Comparison of ENCODE assay signal across 8 cellular contexts in genomic region chr1:55337801-55338447, GRCh38.
DNase-seq lines count a peak whose midpoint lies in the region; ATAC-seq, FAIRE-seq and TF ChIP-seq lines count a peak whose summit lies in the region.

No MANE protein-coding gene starts in this region.

- peak; percentile 72 for DNase-seq in activated CD4-positive, alpha-beta T cell treated with anti-CD3 and anti-CD28 coated beads, Interleukin-2, amount 10 ng/mL, durations not matched to agents 24 days and 14 days
- no peak for DNase-seq in activated CD4-positive, alpha-beta T cell treated with anti-CD3 and anti-CD28 coated beads, Interleukin-2, amount 50 U/mL, for 1 hour
- DNase-seq in NCI-H1694 (lab: John Stamatoyannopoulos, UW) (peak; percentile 38), WTC11 (ENCODE audit: low spot score) (peak; percentile 19), cortex of kidney (lab: John Stamatoyannopoulos, UW) (no peak)

- CTCF ChIA-PET in WTC11 (lab: Charles Lee) = interaction anchor here (0.6 to 2.0 kb wide), 40 partner anchors 8 to 1372 kb away, joined by 3 to 26 read pairs (median 4); no protein-coding TSS in a partner anchor

- H3K27ac Mint-ChIP-seq in activated CD4-positive, alpha-beta T cell treated with anti-CD3 and anti-CD28 coated beads, Interleukin-2, amount 10 ng/mL, durations not matched to agents 24 days and 14 days = no peak overlapping the region
- H3K27ac Mint-ChIP-seq in WTC11 = no peak overlapping the region

- peak; percentile 78 for ATAC-seq in GM21825 (IDR thresholded peaks at IDR 0.05; ENCODE audit: unreplicated experiment)
- peak; percentile 93 for ATAC-seq in WTC11
- no peak for ATAC-seq in HG02678 (IDR thresholded peaks at IDR 0.05; ENCODE audit: unreplicated experiment)

- TF ChIP-seq CTCF in WTC11 (IDR thresholded peaks at IDR 0.05) = peak; percentile 29; the same call in 1 of the 2 replicates

- no peak overlapping the region for H3K4me3 Mint-ChIP-seq in activated CD4-positive, alpha-beta T cell treated with anti-CD3 and anti-CD28 coated beads, Interleukin-2, amount 10 ng/mL, durations not matched to agents 24 days and 14 days
- H3K4me3 Mint-ChIP-seq in WTC11 = no peak overlapping the region

- peak; percentile 33 for FAIRE-seq in islet of Langerhans (lab: Jason Lieb, UNC)

- no peaks in the 10 kb centered on the region for H3K36me3 Mint-ChIP-seq in activated CD4-positive, alpha-beta T cell treated with anti-CD3 and anti-CD28 coated beads, Interleukin-2, amount 10 ng/mL, durations not matched to agents 24 days and 14 days (ENCODE audit: low read depth)
- H3K36me3 Mint-ChIP-seq in WTC11 = 0 out of 2 replicates have a peak, but pooled peaks cover 3% of the 10 kb centered on the region

- POLR2A ChIA-PET in WTC11 (lab: Charles Lee) = no interaction called here

- intact Hi-C loops in activated CD4-positive, alpha-beta T cell treated with anti-CD3 and anti-CD28 coated beads, Interleukin-2, amount 10 ng/mL, durations not matched to agents 24 days and 14 days (cut with micrococcal nuclease) = loop anchor here (1.0 to 5.0 kb wide), 3 partner anchors 54 to 196 kb away; no protein-coding TSS in a partner anchor

- H3K9me3 Mint-ChIP-seq in activated CD4-positive, alpha-beta T cell treated with anti-CD3 and anti-CD28 coated beads, Interleukin-2, amount 10 ng/mL, durations not matched to agents 24 days and 14 days = no peaks in the 10 kb centered on the region
- peaks cover 8% of the 10 kb centered on the region for H3K9me3 Mint-ChIP-seq in WTC11

- peaks cover 5% of the 10 kb centered on the region for H3K27me3 Mint-ChIP-seq in activated CD4-positive, alpha-beta T cell treated with anti-CD3 and anti-CD28 coated beads, Interleukin-2, amount 10 ng/mL, durations not matched to agents 24 days and 14 days
- H3K27me3 Mint-ChIP-seq in WTC11 (ENCODE audit: low read depth) = no peaks in the 10 kb centered on the region; the same call in 1 of the 2 replicates

- H3K4me1 Mint-ChIP-seq in activated CD4-positive, alpha-beta T cell treated with anti-CD3 and anti-CD28 coated beads, Interleukin-2, amount 10 ng/mL, durations not matched to agents 24 days and 14 days = peaks cover 7% of the 10 kb centered on the region
- peaks cover 4% of the 10 kb centered on the region; the same call in 1 of the 2 replicates for H3K4me1 Mint-ChIP-seq in WTC11

TF ChIP-seq in WTC11, 78 proteins besides CTCF, POLR2A, EP300 and RAD21:
- TF ChIP-seq, protein P1, sequence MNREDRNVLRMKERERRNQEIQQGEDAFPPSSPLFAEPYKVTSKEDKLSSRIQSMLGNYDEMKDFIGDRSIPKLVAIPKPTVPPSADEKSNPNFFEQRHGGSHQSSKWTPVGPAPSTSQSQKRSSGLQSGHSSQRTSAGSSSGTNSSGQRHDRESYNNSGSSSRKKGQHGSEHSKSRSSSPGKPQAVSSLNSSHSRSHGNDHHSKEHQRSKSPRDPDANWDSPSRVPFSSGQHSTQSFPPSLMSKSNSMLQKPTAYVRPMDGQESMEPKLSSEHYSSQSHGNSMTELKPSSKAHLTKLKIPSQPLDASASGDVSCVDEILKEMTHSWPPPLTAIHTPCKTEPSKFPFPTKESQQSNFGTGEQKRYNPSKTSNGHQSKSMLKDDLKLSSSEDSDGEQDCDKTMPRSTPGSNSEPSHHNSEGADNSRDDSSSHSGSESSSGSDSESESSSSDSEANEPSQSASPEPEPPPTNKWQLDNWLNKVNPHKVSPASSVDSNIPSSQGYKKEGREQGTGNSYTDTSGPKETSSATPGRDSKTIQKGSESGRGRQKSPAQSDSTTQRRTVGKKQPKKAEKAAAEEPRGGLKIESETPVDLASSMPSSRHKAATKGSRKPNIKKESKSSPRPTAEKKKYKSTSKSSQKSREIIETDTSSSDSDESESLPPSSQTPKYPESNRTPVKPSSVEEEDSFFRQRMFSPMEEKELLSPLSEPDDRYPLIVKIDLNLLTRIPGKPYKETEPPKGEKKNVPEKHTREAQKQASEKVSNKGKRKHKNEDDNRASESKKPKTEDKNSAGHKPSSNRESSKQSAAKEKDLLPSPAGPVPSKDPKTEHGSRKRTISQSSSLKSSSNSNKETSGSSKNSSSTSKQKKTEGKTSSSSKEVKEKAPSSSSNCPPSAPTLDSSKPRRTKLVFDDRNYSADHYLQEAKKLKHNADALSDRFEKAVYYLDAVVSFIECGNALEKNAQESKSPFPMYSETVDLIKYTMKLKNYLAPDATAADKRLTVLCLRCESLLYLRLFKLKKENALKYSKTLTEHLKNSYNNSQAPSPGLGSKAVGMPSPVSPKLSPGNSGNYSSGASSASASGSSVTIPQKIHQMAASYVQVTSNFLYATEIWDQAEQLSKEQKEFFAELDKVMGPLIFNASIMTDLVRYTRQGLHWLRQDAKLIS (CRISPR knock-in tag; IDR thresholded peaks at IDR 0.05; ENCODE audit: borderline replicate concordance) = no peak
- 0 out of 2 replicates have a peak, but pooled peaks have one; percentile 11 for TF ChIP-seq TEAD1 (CRISPR knock-in tag; IDR thresholded peaks at IDR 0.05)
TF ChIP-seq in WTC11: peak in this region for 1.

Comparison
In these comparisons a context has a peak if more than half of its experiments do, and no peak if none do; other contexts are left out.
1. DNase-seq: peak in activated CD4-positive, alpha-beta T cell treated with anti-CD3 and anti-CD28 coated beads, Interleukin-2, amount 10 ng/mL, durations not matched to agents 24 days and 14 days (single experiment), NCI-H1694 (single experiment) and WTC11 (single experiment); none in activated CD4-positive, alpha-beta T cell treated with anti-CD3 and anti-CD28 coated beads, Interleukin-2, amount 50 U/mL, for 1 hour (single experiment) and cortex of kidney (single experiment).